ENCODE assay signal across 8 cellular contexts in the genomic region with DNA sequence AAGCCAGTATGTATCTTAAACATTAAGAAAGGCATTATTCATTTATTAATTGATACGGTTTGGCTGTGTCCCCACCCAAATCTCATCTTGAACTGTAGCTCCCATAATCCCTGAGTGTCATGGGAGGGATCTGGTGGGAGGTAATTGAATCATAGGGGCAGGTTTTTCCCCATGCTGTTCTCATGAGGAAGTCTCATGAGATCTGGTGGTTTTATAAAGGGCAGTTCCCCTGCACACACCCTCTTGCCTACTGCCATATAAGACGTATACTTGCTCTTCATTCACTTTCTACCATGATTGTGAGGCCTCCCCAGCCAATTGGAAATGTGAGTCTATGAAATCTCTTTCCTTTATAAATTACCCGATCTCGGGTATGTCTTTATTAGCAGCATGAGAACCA.
"Had no signal": no experiment of that assay in that cellular context is flagged by ENCODE, and none has a peak within 500 bp of the region (broad histone marks: within the 10 kb centered on the region; RNA-seq: fewer than 3 reads in every experiment).

No MANE protein-coding gene starts in this region.

- H3K9me3 Mint-ChIP-seq: GM23338, H9, HFFc6 had no signal

- H3K4me3 Mint-ChIP-seq: GM23338, H9, HFFc6 had no signal

- H3K4me2 ChIP-seq: GM23338 had no signal

- ATAC-seq: GM23338, HCT116 had no signal

- H3K27ac Mint-ChIP-seq: GM23338, H9, HFFc6 had no signal

- H3K4me1 ChIP-seq: HAP-1 had no signal

- DNase-seq: GM23248, GOT3, H7, H9, HFFc6 had no signal

- H3K4me3 ChIP-seq: GM23248, GM23338, HAP-1 had no signal

- H3K27ac ChIP-seq: GM23248 had no signal

- H3K9me3 ChIP-seq: HAP-1 had no signal

- H3K36me3 ChIP-seq: HAP-1 had no signal

- H2AFZ ChIP-seq: GM23248, GM23338 had no signal

- H3K9ac ChIP-seq: GM23248 had no signal
